Comparison of ENCODE assay signal across 1 cellular context in genomic region chr3:129524081-129524480, GRCh38.
TF ChIP-seq lines count a peak whose summit lies in the region.

No MANE protein-coding gene starts in this region.

TF ChIP-seq in HepG2, 621 proteins besides CTCF, POLR2A, EP300 and RAD21:
- TF ChIP-seq ZNF121 (CRISPR knock-in tag; IDR thresholded peaks at IDR 0.05) (peak; percentile 88), SP5 (CRISPR knock-in tag; IDR thresholded peaks at IDR 0.05; ENCODE audit: borderline replicate concordance, low read depth) (no peak)
